In the genomic region with DNA sequence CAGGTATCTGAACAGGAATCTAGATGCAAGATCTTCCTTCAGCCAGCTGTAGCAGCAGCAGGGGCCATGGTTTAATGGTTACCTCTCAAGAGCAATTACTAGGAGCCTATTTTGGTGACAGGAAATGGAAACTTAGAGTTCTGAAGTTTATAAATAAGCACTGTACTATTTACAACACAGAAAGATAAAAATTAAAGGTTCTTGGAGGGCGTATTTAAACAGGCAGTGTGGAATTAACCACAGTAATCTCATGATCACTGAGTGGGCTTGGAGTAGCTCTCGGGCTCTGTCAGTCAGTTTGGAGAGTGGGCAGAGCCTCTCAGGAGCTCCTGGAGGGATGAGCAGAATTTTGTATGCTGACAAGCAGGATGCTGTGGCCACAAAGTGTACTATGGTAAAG, we compare ENCODE assay signal across 1 cellular context.
TF ChIP-seq lines count a peak whose summit lies in the region.

No MANE protein-coding gene starts in this region.

TF ChIP-seq in GM12878, 131 proteins besides CTCF, POLR2A, EP300 and RAD21 (continued from another document and continues in another):
- TF ChIP-seq, protein P1, sequence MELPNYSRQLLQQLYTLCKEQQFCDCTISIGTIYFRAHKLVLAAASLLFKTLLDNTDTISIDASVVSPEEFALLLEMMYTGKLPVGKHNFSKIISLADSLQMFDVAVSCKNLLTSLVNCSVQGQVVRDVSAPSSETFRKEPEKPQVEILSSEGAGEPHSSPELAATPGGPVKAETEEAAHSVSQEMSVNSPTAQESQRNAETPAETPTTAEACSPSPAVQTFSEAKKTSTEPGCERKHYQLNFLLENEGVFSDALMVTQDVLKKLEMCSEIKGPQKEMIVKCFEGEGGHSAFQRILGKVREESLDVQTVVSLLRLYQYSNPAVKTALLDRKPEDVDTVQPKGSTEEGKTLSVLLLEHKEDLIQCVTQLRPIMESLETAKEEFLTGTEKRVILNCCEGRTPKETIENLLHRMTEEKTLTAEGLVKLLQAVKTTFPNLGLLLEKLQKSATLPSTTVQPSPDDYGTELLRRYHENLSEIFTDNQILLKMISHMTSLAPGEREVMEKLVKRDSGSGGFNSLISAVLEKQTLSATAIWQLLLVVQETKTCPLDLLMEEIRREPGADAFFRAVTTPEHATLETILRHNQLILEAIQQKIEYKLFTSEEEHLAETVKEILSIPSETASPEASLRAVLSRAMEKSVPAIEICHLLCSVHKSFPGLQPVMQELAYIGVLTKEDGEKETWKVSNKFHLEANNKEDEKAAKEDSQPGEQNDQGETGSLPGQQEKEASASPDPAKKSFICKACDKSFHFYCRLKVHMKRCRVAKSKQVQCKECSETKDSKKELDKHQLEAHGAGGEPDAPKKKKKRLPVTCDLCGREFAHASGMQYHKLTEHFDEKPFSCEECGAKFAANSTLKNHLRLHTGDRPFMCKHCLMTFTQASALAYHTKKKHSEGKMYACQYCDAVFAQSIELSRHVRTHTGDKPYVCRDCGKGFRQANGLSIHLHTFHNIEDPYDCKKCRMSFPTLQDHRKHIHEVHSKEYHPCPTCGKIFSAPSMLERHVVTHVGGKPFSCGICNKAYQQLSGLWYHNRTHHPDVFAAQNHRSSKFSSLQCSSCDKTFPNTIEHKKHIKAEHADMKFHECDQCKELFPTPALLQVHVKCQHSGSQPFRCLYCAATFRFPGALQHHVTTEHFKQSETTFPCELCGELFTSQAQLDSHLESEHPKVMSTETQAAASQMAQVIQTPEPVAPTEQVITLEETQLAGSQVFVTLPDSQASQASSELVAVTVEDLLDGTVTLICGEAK (IDR thresholded peaks at IDR 0.05; ENCODE audit: borderline replicate concordance), result no peak; the same call in 1 of the 2 replicates
- TF ChIP-seq USF1 (IDR thresholded peaks at IDR 0.05; ENCODE audit: borderline replicate concordance, extremely low read length, insufficient read depth, low read depth, low read length) (no peak), MTA3 (IDR thresholded peaks at IDR 0.05; ENCODE audit: borderline replicate concordance, low read length) (no peak; the same call in 1 of the 2 replicates), WRNIP1 (IDR thresholded peaks at IDR 0.05; ENCODE audit: borderline replicate concordance, low read depth, low read length) (no peak), SIX5 (IDR thresholded peaks at IDR 0.05; ENCODE audit: low read depth, low read length, severe bottlenecking) (no peak), SUPT20H (IDR thresholded peaks at IDR 0.05; ENCODE audit: borderline replicate concordance, control insufficient read depth, low read depth, low read length) (no peak), ASH2L (IDR thresholded peaks at IDR 0.05; ENCODE audit: borderline replicate concordance, low read depth) (no peak), FOXK2 (IDR thresholded peaks at IDR 0.05) (no peak), CUX1 (IDR thresholded peaks at IDR 0.05; ENCODE audit: insufficient replicate concordance, low read depth, low read length) (no peak), CHD2 (IDR thresholded peaks at IDR 0.05; ENCODE audit: borderline replicate concordance, low read depth, low read length) (peak; percentile 31; the same call in 1 of the 2 replicates), NFIC (IDR thresholded peaks at IDR 0.05; ENCODE audit: low read depth, low read length) (peak; percentile 77), IKZF2 (IDR thresholded peaks at IDR 0.05) (peak; percentile 71 to 78; a peak in 3 of 4 replicates), NR2F1 (conservative IDR thresholded peaks at IDR 0.05) (peak; percentile 37; the same call in 1 of the 2 replicates), IKZF1 (conservative IDR thresholded peaks at IDR 0.05) (peak; percentile 73), HDGF (IDR thresholded peaks at IDR 0.05) (no peak), CBFB (IDR thresholded peaks at IDR 0.05; ENCODE audit: low read depth) (no peak), PBX3 (IDR thresholded peaks at IDR 0.05; ENCODE audit: insufficient replicate concordance, low read depth, low read length) (no peak), CBX5 (IDR thresholded peaks at IDR 0.05; ENCODE audit: low read depth) (no peak), DPF2 (IDR thresholded peaks at IDR 0.05) (peak; percentile 62; the same call in 1 of the 2 replicates), SREBF1 (IDR thresholded peaks at IDR 0.05; ENCODE audit: low read length) (no peak), E2F4 (IDR thresholded peaks at IDR 0.05; ENCODE audit: low read depth, low read length) (no peak), EED (IDR thresholded peaks at IDR 0.05; ENCODE audit: low read depth) (no peak), BCL11A (IDR thresholded peaks at IDR 0.05; ENCODE audit: low read depth, low read length) (peak; percentile 47; the same call in 1 of the 2 replicates), ZNF207 (IDR thresholded peaks at IDR 0.05; ENCODE audit: borderline replicate concordance) (no peak), BACH1 (IDR thresholded peaks at IDR 0.05; ENCODE audit: borderline replicate concordance) (no peak), SMAD1 (IDR thresholded peaks at IDR 0.05; ENCODE audit: low read depth, partially characterized antibody) (no peak), BHLHE40 (IDR thresholded peaks at IDR 0.05; ENCODE audit: borderline replicate concordance in 1 of 2, low read depth in 2 of 2, low read length in 1 of 2) (0 out of 4 replicates have a peak, but pooled peaks of 1 of the 2 experiments have one; percentile 42), TCF12 (IDR thresholded peaks at IDR 0.05; ENCODE audit: low read depth, low read length) (peak; percentile 46; the same call in 1 of the 2 replicates), ZBTB11 (CRISPR knock-in tag; IDR thresholded peaks at IDR 0.05) (no peak), MTA2 (IDR thresholded peaks at IDR 0.05; ENCODE audit: low read depth) (peak; percentile 83), MEF2B (IDR thresholded peaks at IDR 0.05; ENCODE audit: partially characterized antibody, poor library complexity, severe bottlenecking) (peak; percentile 95), RAD51 (IDR thresholded peaks at IDR 0.05) (peak; percentile 40; the same call in 1 of the 2 replicates)
- TF ChIP-seq, protein P2, sequence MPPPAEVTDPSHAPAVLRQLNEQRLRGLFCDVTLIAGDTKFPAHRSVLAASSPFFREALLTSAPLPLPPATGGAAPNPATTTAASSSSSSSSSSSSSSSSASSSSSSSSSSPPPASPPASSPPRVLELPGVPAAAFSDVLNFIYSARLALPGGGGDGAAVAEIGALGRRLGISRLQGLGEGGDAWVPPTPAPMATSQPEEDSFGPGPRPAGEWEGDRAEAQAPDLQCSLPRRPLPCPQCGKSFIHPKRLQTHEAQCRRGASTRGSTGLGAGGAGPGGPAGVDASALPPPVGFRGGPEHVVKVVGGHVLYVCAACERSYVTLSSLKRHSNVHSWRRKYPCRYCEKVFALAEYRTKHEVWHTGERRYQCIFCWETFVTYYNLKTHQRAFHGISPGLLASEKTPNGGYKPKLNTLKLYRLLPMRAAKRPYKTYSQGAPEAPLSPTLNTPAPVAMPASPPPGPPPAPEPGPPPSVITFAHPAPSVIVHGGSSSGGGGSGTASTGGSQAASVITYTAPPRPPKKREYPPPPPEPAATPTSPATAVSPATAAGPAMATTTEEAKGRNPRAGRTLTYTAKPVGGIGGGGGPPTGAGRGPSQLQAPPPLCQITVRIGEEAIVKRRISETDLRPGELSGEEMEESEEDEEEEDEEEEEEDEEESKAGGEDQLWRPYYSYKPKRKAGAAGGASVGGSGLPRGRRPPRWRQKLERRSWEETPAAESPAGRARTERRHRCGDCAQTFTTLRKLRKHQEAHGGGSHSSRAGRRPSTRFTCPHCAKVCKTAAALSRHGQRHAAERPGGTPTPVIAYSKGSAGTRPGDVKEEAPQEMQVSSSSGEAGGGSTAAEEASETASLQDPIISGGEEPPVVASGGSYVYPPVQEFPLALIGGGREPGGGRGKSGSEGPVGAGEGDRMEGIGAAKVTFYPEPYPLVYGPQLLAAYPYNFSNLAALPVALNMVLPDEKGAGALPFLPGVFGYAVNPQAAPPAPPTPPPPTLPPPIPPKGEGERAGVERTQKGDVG (CRISPR knock-in tag; IDR thresholded peaks at IDR 0.05), result no peak
- TF ChIP-seq, protein P3, sequence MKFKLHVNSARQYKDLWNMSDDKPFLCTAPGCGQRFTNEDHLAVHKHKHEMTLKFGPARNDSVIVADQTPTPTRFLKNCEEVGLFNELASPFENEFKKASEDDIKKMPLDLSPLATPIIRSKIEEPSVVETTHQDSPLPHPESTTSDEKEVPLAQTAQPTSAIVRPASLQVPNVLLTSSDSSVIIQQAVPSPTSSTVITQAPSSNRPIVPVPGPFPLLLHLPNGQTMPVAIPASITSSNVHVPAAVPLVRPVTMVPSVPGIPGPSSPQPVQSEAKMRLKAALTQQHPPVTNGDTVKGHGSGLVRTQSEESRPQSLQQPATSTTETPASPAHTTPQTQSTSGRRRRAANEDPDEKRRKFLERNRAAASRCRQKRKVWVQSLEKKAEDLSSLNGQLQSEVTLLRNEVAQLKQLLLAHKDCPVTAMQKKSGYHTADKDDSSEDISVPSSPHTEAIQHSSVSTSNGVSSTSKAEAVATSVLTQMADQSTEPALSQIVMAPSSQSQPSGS (IDR thresholded peaks at IDR 0.05; ENCODE audit: low read length), result peak; percentile 53; the same call in 1 of the 2 replicates
- TF ChIP-seq, protein P4, sequence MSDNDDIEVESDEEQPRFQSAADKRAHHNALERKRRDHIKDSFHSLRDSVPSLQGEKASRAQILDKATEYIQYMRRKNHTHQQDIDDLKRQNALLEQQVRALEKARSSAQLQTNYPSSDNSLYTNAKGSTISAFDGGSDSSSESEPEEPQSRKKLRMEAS (IDR thresholded peaks at IDR 0.05; ENCODE audit: low read depth, low read length), result no peak
